Comparison of ENCODE assay signal across 9 cellular contexts in the genomic region with DNA sequence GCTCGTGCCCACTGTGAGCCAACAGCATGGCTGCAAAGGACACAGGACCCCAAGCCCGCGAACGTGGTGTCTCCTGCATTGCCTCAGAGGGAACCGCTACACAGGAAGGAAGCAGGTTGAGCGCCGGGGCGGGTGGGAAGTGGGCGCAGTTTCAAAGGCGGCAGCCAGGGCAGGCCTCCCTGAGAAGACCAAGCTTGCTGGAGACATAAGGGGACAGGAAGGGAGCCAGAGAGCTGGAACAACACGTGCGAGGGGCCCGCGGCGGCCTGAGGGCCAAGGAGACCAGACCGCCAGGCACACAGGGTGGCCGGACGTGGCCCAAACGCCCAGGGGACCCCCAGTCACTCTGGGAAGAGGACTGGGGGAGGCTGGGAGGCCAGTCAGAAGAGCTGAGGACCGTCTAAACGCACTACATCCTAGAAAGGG. TPM values are rescaled to one million over a fixed set of nuclear protein-coding genes. Genes with fewer than 3 reads are reported as not detected.
DNase-seq lines count a peak whose midpoint lies in the region; ATAC-seq and TF ChIP-seq lines count a peak whose summit lies in the region.
"Had no signal": no experiment of that assay in that cellular context is flagged by ENCODE, and none has a peak within 500 bp of the region (broad histone marks: within the 10 kb centered on the region; RNA-seq: fewer than 3 reads in every experiment).

No MANE protein-coding gene starts in this region.

- H3K79me2 ChIP-seq in mammary epithelial cell (ENCODE audit: insufficient read depth, low read length) = peaks cover 6% of the 10 kb centered on the region

- 83% methylated on average over 7 of the region's 21 CpGs for WGBS in mammary epithelial cell (ENCODE audit: low coverage, missing lambda C conversion rate)

- ATAC-seq in GM21529 (IDR thresholded peaks at IDR 0.05; ENCODE audit: unreplicated experiment) = no peak

- no peak overlapping the region for H3K9ac ChIP-seq in mammary epithelial cell (ENCODE audit: insufficient read depth, low read length)
- H3K9ac ChIP-seq: KMS-11 had no signal

- no peaks in the 10 kb centered on the region for H3K4me1 ChIP-seq in mammary epithelial cell (ENCODE audit: insufficient read depth, low read length)

- in situ Hi-C loops in GM13976 (cut with MboI; ENCODE audit: low sequenced_read_pairs, unreplicated experiment) (no loop called here), mammary epithelial cell (cut with MboI; ENCODE audit: low sequenced_read_pairs in 2 of 2) (no loop called here)

- peak; percentile 73 for DNase-seq in GM13976 (ENCODE audit: low spot score)
- no peak for DNase-seq in WERI-Rb-1
- DNase-seq in activated naive CD8-positive, alpha-beta T cell treated with anti-CD3 and anti-CD28 coated beads, Interleukin-2, amount 50 U/mL, for 16 hours (ENCODE audit: low read depth, low spot score) = peak; percentile 39
- DNase-seq in stimulated activated CD4-positive, alpha-beta T cell treated with anti-CD3 and anti-CD28 coated beads, Interleukin-2, amount 100 ng/mL, for 4 hours (ENCODE audit: low read depth) = peak; percentile 29
- DNase-seq in NCI-H2171 (lab: John Stamatoyannopoulos, UW) = no peak
- DNase-seq in mammary epithelial cell = no peak
- no peak for DNase-seq in NCI-H1694 treated with DMSO at 0.1 percent for 48 hours (lab: John Stamatoyannopoulos, UW)

- H3K4me3 ChIP-seq in WERI-Rb-1 (ENCODE audit: low read depth, low read length) = no peak overlapping the region
- no peak overlapping the region for H3K4me3 ChIP-seq in mammary epithelial cell (replicated peaks in 1 of 3; ENCODE audit: insufficient read depth in 1 of 3, low read depth in 2 of 3, low read length in 3 of 3)

- no TSS peak for BruUV-seq in mammary epithelial cell (replicated peaks; lab: Mats Ljungman, UMichigan)

- intact Hi-C loops in mammary epithelial cell (cut with micrococcal nuclease) = no loop called here

- CTCF ChIA-PET in mammary epithelial cell (lab: Charles Lee; ENCODE audit: low non-redundant PET) = no interaction called here

- no peaks in the 10 kb centered on the region for H3K27me3 ChIP-seq in WERI-Rb-1 (ENCODE audit: insufficient read depth, low read depth, severe bottlenecking)
- H3K27me3 ChIP-seq in mammary epithelial cell (ENCODE audit: insufficient read depth, low read length) = no peaks in the 10 kb centered on the region

- H3K9me3 ChIP-seq in WERI-Rb-1 (ENCODE audit: severe bottlenecking) = no peaks in the 10 kb centered on the region
- H3K9me3 ChIP-seq in mammary epithelial cell (replicated peaks; ENCODE audit: insufficient read depth, low read length) = no peaks in the 10 kb centered on the region

- no peak for TF ChIP-seq CTCF in GM13976 (IDR thresholded peaks at IDR 0.05; ENCODE audit: borderline replicate concordance, control extremely low read depth, extremely low read depth, insufficient read depth, missing control alignments)
- TF ChIP-seq CTCF in WERI-Rb-1 (IDR thresholded peaks at IDR 0.05; ENCODE audit: low read depth, low read length) = no peak
- no peak for TF ChIP-seq CTCF in mammary epithelial cell (conservative IDR thresholded peaks at IDR 0.05 in 1 of 2, IDR thresholded peaks at IDR 0.05 in 1 of 2; ENCODE audit: extremely low read depth in 1 of 2, insufficient read depth in 1 of 2, low read depth in 1 of 2, low read length in 2 of 2)

- H3K27ac ChIP-seq in WERI-Rb-1 = 0 out of 2 replicates have a peak overlapping the region, but pooled peaks have one; percentile 12
- H3K27ac ChIP-seq in mammary epithelial cell (ENCODE audit: insufficient read depth, low read depth, low read length) = no peak overlapping the region
- H3K27ac ChIP-seq: KMS-11 had no signal

- peaks cover 91% of the 10 kb centered on the region for H3K36me3 ChIP-seq in WERI-Rb-1
- peaks cover 16% of the 10 kb centered on the region for H3K36me3 ChIP-seq in mammary epithelial cell (ENCODE audit: insufficient read depth, low read length)

- dilution Hi-C loops in mammary epithelial cell (cut with HindIII; ENCODE audit: low sequenced_read_pairs) = no loop called here

- H4K20me1 ChIP-seq in mammary epithelial cell (ENCODE audit: insufficient read depth, low read length) = peaks cover 2% of the 10 kb centered on the region

- H3K4me2 ChIP-seq in mammary epithelial cell (ENCODE audit: insufficient read depth, low read depth, low read length) = no peak overlapping the region
- H3K4me2 ChIP-seq: KMS-11 had no signal

- H2AFZ ChIP-seq in mammary epithelial cell (ENCODE audit: low read depth, low read length) = no peak overlapping the region

RNA-seq across cellular contexts. Expression of gene CTBP1, which starts 32.0 kb away (rescaled TPM):
- total RNA-seq in mammary epithelial cell = 100 to 1,000 TPM; 127 to 237 TPM
- 83.3 TPM for polyA plus RNA-seq in mammary epithelial cell
- 32.7 TPM for polyA minus RNA-seq in mammary epithelial cell

RNA-seq across cellular contexts. Expression of gene SPON2, which starts 44.5 kb away (rescaled TPM):
- total RNA-seq in mammary epithelial cell = 1 to 10 TPM in 1 of 2 donors, under 1 TPM in 1; 0.83 to 1.2 TPM
- 0.11 TPM for polyA plus RNA-seq in mammary epithelial cell
- not detected for polyA minus RNA-seq in mammary epithelial cell

Comparison
In these comparisons a context has a peak if more than half of its experiments do, and no peak if none do; other contexts are left out.
1. DNase-seq: peak in GM13976 (single experiment), activated naive CD8-positive, alpha-beta T cell treated with anti-CD3 and anti-CD28 coated beads, Interleukin-2, amount 50 U/mL, for 16 hours (single experiment) and stimulated activated CD4-positive, alpha-beta T cell treated with anti-CD3 and anti-CD28 coated beads, Interleukin-2, amount 100 ng/mL, for 4 hours (single experiment); none in WERI-Rb-1 (single experiment), NCI-H2171 (single experiment), mammary epithelial cell (single experiment) and NCI-H1694 treated with DMSO at 0.1 percent for 48 hours (single experiment).